Comparison of ENCODE assay signal across 16 cellular contexts in the genomic region with DNA sequence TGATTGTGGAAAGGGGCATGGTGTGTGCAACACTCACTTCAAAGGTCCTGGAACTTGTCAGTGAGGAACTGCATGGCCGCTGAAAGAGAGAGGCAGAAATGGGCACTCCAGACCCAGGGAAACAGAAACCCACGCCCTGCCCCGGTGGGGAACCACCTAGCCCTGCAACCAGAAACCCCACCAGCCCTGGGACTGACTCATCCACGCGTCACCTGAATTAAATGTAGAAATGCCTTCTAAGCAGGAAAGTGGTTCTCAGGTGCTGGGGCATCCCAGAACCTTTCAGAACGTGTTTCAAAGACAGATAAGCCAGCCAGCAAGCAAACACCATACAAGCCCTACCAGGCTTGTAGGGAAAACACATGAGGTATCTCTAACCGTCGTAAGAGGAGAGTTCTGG. TPM values are rescaled to one million over a fixed set of nuclear protein-coding genes. Genes with fewer than 3 reads are reported as not detected.
A peak's percentile ranks its signal among the peaks of the same experiment; 100 is the strongest.
DNase-seq lines count a peak whose midpoint lies in the region; ATAC-seq, FAIRE-seq and TF ChIP-seq lines count a peak whose summit lies in the region.
"Not testable (repeated sequence)": the region's sequence is repeated elsewhere in the genome, so short reads cannot be mapped to it uniquely, and the experiment has no call there.
"Had no signal": no experiment of that assay in that cellular context is flagged by ENCODE, and none has a peak within 500 bp of the region (broad histone marks: within the 10 kb centered on the region; RNA-seq: fewer than 3 reads in every experiment).

No MANE protein-coding gene starts in this region.

- not testable (repeated sequence) for H2AFZ ChIP-seq in keratinocyte (ENCODE audit: control insufficient read depth, low read length)

- H3K4me3 Mint-ChIP-seq in CD8-positive, alpha-beta memory T cell, result peak overlapping the region in 6 of 7 donors; percentile 31 to 82 (median 60)
- peak overlapping the region; percentile 7 for H3K4me3 Mint-ChIP-seq in T-helper 17 cell
- H3K4me3 Mint-ChIP-seq in activated CD4-positive, alpha-beta memory T cell treated with anti-CD3 and anti-CD28 coated beads for 36 hours; stimulated activated memory B cell treated with anti-CD40 and anti-IgM and Interleukin-4, amounts not matched to agents 10 μg/mL and 1 μg/mL and 100 μg/mL, for 72 hours: not testable (repeated sequence)
- H3K4me3 Mint-ChIP-seq in activated naive CD8-positive, alpha-beta T cell treated with anti-CD3 and anti-CD28 coated beads, Interleukin-2, amount 10 ng/mL, durations not matched to agents 7 days and 5 days, result peak overlapping the region; percentile 62

- H3K9ac ChIP-seq in keratinocyte (ENCODE audit: control insufficient read depth, extremely low read depth, insufficient read depth, low read length), result peak overlapping the region; percentile 50

- dilution Hi-C loops in keratinocyte (cut with MboI; ENCODE audit: extremely low pct_ligation_motif_present, low sequenced_read_pairs), result not testable (repeated sequence)

- H3K27me3 Mint-ChIP-seq in CD8-positive, alpha-beta memory T cell, result peaks cover 0 to 11% of the 10 kb centered on the region in 2 donors
- not testable (repeated sequence) for H3K27me3 Mint-ChIP-seq in T-helper 17 cell; activated CD4-positive, alpha-beta memory T cell treated with anti-CD3 and anti-CD28 coated beads for 36 hours; activated naive CD8-positive, alpha-beta T cell treated with anti-CD3 and anti-CD28 coated beads, Interleukin-2, amount 10 ng/mL, durations not matched to agents 7 days and 5 days; stimulated activated memory B cell treated with anti-CD40 and anti-IgM and Interleukin-4, amounts not matched to agents 10 μg/mL and 1 μg/mL and 100 μg/mL, for 72 hours

- H3K27ac Mint-ChIP-seq in CD8-positive, alpha-beta memory T cell, result peak overlapping the region; percentile 21 to 88 (median 62)
- H3K27ac Mint-ChIP-seq in T-helper 17 cell, result peak overlapping the region; percentile 92
- not testable (repeated sequence) for H3K27ac Mint-ChIP-seq in activated CD4-positive, alpha-beta memory T cell treated with anti-CD3 and anti-CD28 coated beads for 36 hours
- peak overlapping the region; percentile 90 for H3K27ac Mint-ChIP-seq in activated naive CD8-positive, alpha-beta T cell treated with anti-CD3 and anti-CD28 coated beads, Interleukin-2, amount 10 ng/mL, durations not matched to agents 7 days and 5 days
- peak overlapping the region; percentile 66 for H3K27ac Mint-ChIP-seq in stimulated activated memory B cell treated with anti-CD40 and anti-IgM and Interleukin-4, amounts not matched to agents 10 μg/mL and 1 μg/mL and 100 μg/mL, for 72 hours

- not testable (repeated sequence) for H3K9me3 Mint-ChIP-seq in CD8-positive, alpha-beta memory T cell; activated CD4-positive, alpha-beta memory T cell treated with anti-CD3 and anti-CD28 coated beads for 36 hours; activated naive CD8-positive, alpha-beta T cell treated with anti-CD3 and anti-CD28 coated beads, Interleukin-2, amount 10 ng/mL, durations not matched to agents 7 days and 5 days; stimulated activated memory B cell treated with anti-CD40 and anti-IgM and Interleukin-4, amounts not matched to agents 10 μg/mL and 1 μg/mL and 100 μg/mL, for 72 hours

- not testable (repeated sequence) for FAIRE-seq in keratinocyte (lab: Jason Lieb, UNC)

- CTCF ChIA-PET in CD8-positive, alpha-beta memory T cell (lab: Charles Lee); activated CD4-positive, alpha-beta memory T cell treated with anti-CD3 and anti-CD28 coated beads for 36 hours (lab: Charles Lee): not testable (repeated sequence)

- not testable (repeated sequence) for TF ChIP-seq CTCF in keratinocyte (optimal IDR thresholded peaks at IDR 0.05 in 1 of 3, IDR thresholded peaks at IDR 0.05 in 1 of 3, conservative IDR thresholded peaks at IDR 0.05 in 1 of 3; ENCODE audit: extremely low read depth in 1 of 3, insufficient read depth in 2 of 3, low read length in 3 of 3)

- POLR2A ChIA-PET in CD8-positive, alpha-beta memory T cell (lab: Charles Lee); activated CD4-positive, alpha-beta memory T cell treated with anti-CD3 and anti-CD28 coated beads for 36 hours (lab: Charles Lee); activated naive CD8-positive, alpha-beta T cell treated with anti-CD3 and anti-CD28 coated beads, Interleukin-2, amount 10 ng/mL, durations not matched to agents 7 days and 5 days (lab: Charles Lee): not testable (repeated sequence)

- not testable (repeated sequence) for H3K27me3 ChIP-seq in CD8-positive, alpha-beta memory T cell (ENCODE audit: insufficient read depth, low read length, poor library complexity, severe bottlenecking); keratinocyte (ENCODE audit: control insufficient read depth, extremely low read depth, insufficient read depth, low read length)

- H3K4me1 ChIP-seq in CD8-positive, alpha-beta memory T cell (ENCODE audit: insufficient read depth, low read length), result peaks cover 14% of the 10 kb centered on the region
- H3K4me1 ChIP-seq in keratinocyte (ENCODE audit: control insufficient read depth, extremely low read depth, insufficient read depth, low read length), result peaks cover 13% of the 10 kb centered on the region

- peak; percentile 73 for ATAC-seq in T-helper 17 cell
- not testable (repeated sequence) for ATAC-seq in activated naive CD8-positive, alpha-beta T cell treated with anti-CD3 and anti-CD28 coated beads, Interleukin-2, amount 10 ng/mL, durations not matched to agents 7 days and 5 days (ENCODE audit: low read depth); stimulated activated memory B cell treated with anti-CD40 and anti-IgM and Interleukin-4, amounts not matched to agents 10 μg/mL and 1 μg/mL and 100 μg/mL, for 72 hours

- not testable (repeated sequence) for H3K9me1 ChIP-seq in keratinocyte (ENCODE audit: control insufficient read depth, extremely low read depth, insufficient read depth, low read length)

- H3K36me3 ChIP-seq in CD8-positive, alpha-beta memory T cell (ENCODE audit: insufficient read depth, low read length); keratinocyte (ENCODE audit: control insufficient read depth in 2 of 2, extremely low read depth in 1 of 2, insufficient read depth in 2 of 2, low read length in 2 of 2): not testable (repeated sequence)

- not testable (repeated sequence) for H3K79me2 ChIP-seq in keratinocyte (ENCODE audit: control insufficient read depth, insufficient read depth, low read length)

- peaks cover 15 to 19% (median 18%) of the 10 kb centered on the region in 3 donors for H3K4me1 Mint-ChIP-seq in CD8-positive, alpha-beta memory T cell
- not testable (repeated sequence) for H3K4me1 Mint-ChIP-seq in T-helper 17 cell
- peaks cover 20% of the 10 kb centered on the region for H3K4me1 Mint-ChIP-seq in activated CD4-positive, alpha-beta memory T cell treated with anti-CD3 and anti-CD28 coated beads for 36 hours (ENCODE audit: low read depth)
- peaks cover 11% of the 10 kb centered on the region for H3K4me1 Mint-ChIP-seq in activated naive CD8-positive, alpha-beta T cell treated with anti-CD3 and anti-CD28 coated beads, Interleukin-2, amount 10 ng/mL, durations not matched to agents 7 days and 5 days
- peaks cover 17% of the 10 kb centered on the region for H3K4me1 Mint-ChIP-seq in stimulated activated memory B cell treated with anti-CD40 and anti-IgM and Interleukin-4, amounts not matched to agents 10 μg/mL and 1 μg/mL and 100 μg/mL, for 72 hours

- H3K9me3 ChIP-seq in CD8-positive, alpha-beta memory T cell (ENCODE audit: low read length); T-helper 17 cell (ENCODE audit: control insufficient read depth, low read length, poor library complexity, severe bottlenecking); keratinocyte (ENCODE audit: control insufficient read depth, low read depth, low read length): not testable (repeated sequence)

- H3K4me3 ChIP-seq in CD8-positive, alpha-beta memory T cell (ENCODE audit: low read length); keratinocyte (ENCODE audit: control insufficient read depth in 2 of 3, extremely low read depth in 1 of 3, insufficient read depth in 2 of 3, low read depth in 1 of 3, low read length in 3 of 3): not testable (repeated sequence)

- H4K20me1 ChIP-seq in keratinocyte (ENCODE audit: control insufficient read depth, extremely low read depth, insufficient read depth, low read length), result not testable (repeated sequence)

- H3K27ac ChIP-seq in CD8-positive, alpha-beta memory T cell (ENCODE audit: low read depth, low read length), result not testable (repeated sequence)
- peak overlapping the region; percentile 8 for H3K27ac ChIP-seq in keratinocyte (ENCODE audit: control insufficient read depth, insufficient read depth, low read length)

- DNase-seq in CD8-positive, alpha-beta memory T cell, result peak; percentile 6 to 69 (median 35)
- DNase-seq in T-helper 17 cell; activated naive CD8-positive, alpha-beta T cell treated with anti-CD3 and anti-CD28 coated beads, Interleukin-2, amount 10 ng/mL, durations not matched to agents 7 days and 5 days; keratinocyte (ENCODE audit: low read depth, low spot score): not testable (repeated sequence)
- DNase-seq in activated CD4-positive, alpha-beta memory T cell treated with anti-CD3 and anti-CD28 coated beads for 36 hours, result peak; percentile 83
- DNase-seq in activated T-cell treated with anti-CD3 and anti-CD28 coated beads, Interleukin-2, amount 50 U/mL, for 48 hours, result peak; percentile 76 to 80
- peak; percentile 70 for DNase-seq in stimulated activated CD4-positive, alpha-beta T cell treated with anti-CD3 and anti-CD28 coated beads, Interleukin-4, amount 100 ng/mL, for 24 hours

- intact Hi-C loops in activated CD4-positive, alpha-beta memory T cell treated with anti-CD3 and anti-CD28 coated beads for 36 hours (cut with micrococcal nuclease), result not testable (repeated sequence)

- H3K36me3 Mint-ChIP-seq in CD8-positive, alpha-beta memory T cell; T-helper 17 cell (ENCODE audit: low read depth); activated CD4-positive, alpha-beta memory T cell treated with anti-CD3 and anti-CD28 coated beads for 36 hours; activated naive CD8-positive, alpha-beta T cell treated with anti-CD3 and anti-CD28 coated beads, Interleukin-2, amount 10 ng/mL, durations not matched to agents 7 days and 5 days; stimulated activated memory B cell treated with anti-CD40 and anti-IgM and Interleukin-4, amounts not matched to agents 10 μg/mL and 1 μg/mL and 100 μg/mL, for 72 hours: not testable (repeated sequence)

- H3K4me2 ChIP-seq in keratinocyte (ENCODE audit: control insufficient read depth, extremely low read depth, insufficient read depth, low read depth, low read length), result peak overlapping the region; percentile 41

RNA-seq across cellular contexts. Expression of gene CXCR3, which starts 44.9 kb away (rescaled TPM):
- 10 to 100 TPM; 66.1 to 69.3 TPM for total RNA-seq in CD8-positive, alpha-beta memory T cell
- polyA plus RNA-seq in CD8-positive, alpha-beta memory T cell, result 220 TPM
- total RNA-seq in T-helper 17 cell, result 1 to 10 TPM; 3.1 to 5.8 TPM
- 10 to 100 TPM; 28.5 to 31.1 TPM for total RNA-seq in activated CD4-positive, alpha-beta memory T cell treated with anti-CD3 and anti-CD28 coated beads for 36 hours
- 100 to 1,000 TPM; 105 to 107 TPM for total RNA-seq in activated naive CD8-positive, alpha-beta T cell treated with anti-CD3 and anti-CD28 coated beads, Interleukin-2, amount 10 ng/mL, durations not matched to agents 7 days and 5 days
- not detected in 3 replicates for polyA plus RNA-seq in keratinocyte
- not detected for polyA plus RNA-seq in keratinocyte (2011; ENCODE audit: low read depth)
- not detected in 2 replicates for polyA plus RNA-seq in keratinocyte (2011; cell fraction: cytosol; rRNA removed)
- not detected in 2 replicates for polyA plus RNA-seq in keratinocyte (2011; cell fraction: nucleus; rRNA removed)
- polyA plus RNA-seq in keratinocyte (2012; ENCODE audit: low replicate concordance), result not detected in 2 replicates
- not detected in 3 replicates for polyA minus RNA-seq in keratinocyte
- not detected for polyA minus RNA-seq in keratinocyte (2011; cell fraction: cytosol; rRNA and poly(A)+ RNA removed)
- not detected in 2 replicates for polyA minus RNA-seq in keratinocyte (2011; cell fraction: nucleus; rRNA and poly(A)+ RNA removed)
- total RNA-seq: epithelial cell of proximal tubule, frontal cortex, H4, NCI-H460, sigmoid colon had no signal
- polyA plus RNA-seq: A549 had no signal

RNA-seq across cellular contexts. Expression of gene CXorf49, which starts 54.8 kb away (rescaled TPM):
- not detected for total RNA-seq in CD8-positive, alpha-beta memory T cell
- not detected for polyA plus RNA-seq in CD8-positive, alpha-beta memory T cell
- total RNA-seq in T-helper 17 cell, result not detected
- total RNA-seq in activated CD4-positive, alpha-beta memory T cell treated with anti-CD3 and anti-CD28 coated beads for 36 hours, result not detected
- total RNA-seq in activated naive CD8-positive, alpha-beta T cell treated with anti-CD3 and anti-CD28 coated beads, Interleukin-2, amount 10 ng/mL, durations not matched to agents 7 days and 5 days, result not detected
- polyA plus RNA-seq in keratinocyte, result not detected in 3 replicates
- polyA plus RNA-seq in keratinocyte (2011; ENCODE audit: low read depth), result not detected
- polyA plus RNA-seq in keratinocyte (2011; cell fraction: cytosol; rRNA removed), result not detected in 2 replicates
- not detected in 2 replicates for polyA plus RNA-seq in keratinocyte (2011; cell fraction: nucleus; rRNA removed)
- polyA plus RNA-seq in keratinocyte (2012; ENCODE audit: low replicate concordance), result not detected in 2 replicates
- polyA minus RNA-seq in keratinocyte, result not detected in 3 replicates
- polyA minus RNA-seq in keratinocyte (2011; cell fraction: cytosol; rRNA and poly(A)+ RNA removed), result not detected
- polyA minus RNA-seq in keratinocyte (2011; cell fraction: nucleus; rRNA and poly(A)+ RNA removed), result not detected in 2 replicates
- total RNA-seq: frontal cortex, H4, HT-29, NCI-H460, sigmoid colon, thyroid gland had no signal
- polyA plus RNA-seq: A549, sigmoid colon had no signal

Comparison
In these comparisons a context has a peak if more than half of its experiments do, and no peak if none do; other contexts are left out.
1. RNA of gene CXCR3, which starts 44.9 kb away (total RNA-seq): 105 to 107 TPM in activated naive CD8-positive, alpha-beta T cell treated with anti-CD3 and anti-CD28 coated beads, Interleukin-2, amount 10 ng/mL, durations not matched to agents 7 days and 5 days, 66.1 to 69.3 TPM in CD8-positive, alpha-beta memory T cell and 28.5 to 31.1 TPM in activated CD4-positive, alpha-beta memory T cell treated with anti-CD3 and anti-CD28 coated beads for 36 hours; 3.1 to 5.8 TPM in T-helper 17 cell; every median in the first group is over 4 times any median in the second.